8 cellular contexts compared by ENCODE assay signal in genomic region chr2:200383380-200384110, GRCh38.
A peak's percentile ranks its signal among the peaks of the same experiment; 100 is the strongest.
DNase-seq lines count a peak whose midpoint lies in the region; ATAC-seq, FAIRE-seq and TF ChIP-seq lines count a peak whose summit lies in the region.

No MANE protein-coding gene starts in this region.

- no peak overlapping the region for H3K27ac ChIP-seq in RWPE1
- H3K27ac ChIP-seq in pancreas: peak overlapping the region in 1 of 4 donors; percentile 29

- no peaks in the 10 kb centered on the region for H3K9me3 ChIP-seq in pancreas

- TF ChIP-seq CTCF in RWPE1 (conservative IDR thresholded peaks at IDR 0.05; ENCODE audit: low read depth): no peak
- TF ChIP-seq CTCF in endothelial cell (IDR thresholded peaks at IDR 0.05; ENCODE audit: unreplicated experiment): no peak
- no peak for TF ChIP-seq CTCF in pancreas (IDR thresholded peaks at IDR 0.05)

- WGBS in pancreas, 2 donors: 44 to 45% methylated on average over 6 of the region's 6 CpGs

- H3K4me1 ChIP-seq in pancreas: peaks cover 0 to 12% (median 11%) of the 10 kb centered on the region in 3 donors

- DNase-seq in activated naive CD4-positive, alpha-beta T cell treated with anti-CD3 and anti-CD28 coated beads for 36 hours: no peak
- no peak for DNase-seq in activated naive CD4-positive, alpha-beta T cell treated with anti-CD3 and anti-CD28 coated beads, Interleukin-2, amount 50 U/mL, for 16 hours
- DNase-seq in RWPE1 (ENCODE audit: low spot score) (peak; percentile 59), endothelial cell (ENCODE audit: low spot score) (no peak), pancreas (no peak), epidermal melanocyte (ENCODE audit: insufficient read length, low spot score) (no peak)

- intact Hi-C loops in activated naive CD4-positive, alpha-beta T cell treated with anti-CD3 and anti-CD28 coated beads for 36 hours (cut with micrococcal nuclease): loop anchor here (1.0 kb wide), 2 partner anchors 9 to 23 kb away; no protein-coding TSS in a partner anchor
- intact Hi-C loops in pancreas (cut with DNase I): no loop called here

- peaks cover 20% of the 10 kb centered on the region for H3K4me1 Mint-ChIP-seq in activated naive CD4-positive, alpha-beta T cell treated with anti-CD3 and anti-CD28 coated beads for 36 hours (ENCODE audit: low read depth)
- H3K4me1 Mint-ChIP-seq in endothelial cell (ENCODE audit: unreplicated experiment): peaks cover 29% of the 10 kb centered on the region

- FAIRE-seq in pancreas (lab: Jason Lieb, UNC): peak; percentile 76

- ATAC-seq in HG03097 (IDR thresholded peaks at IDR 0.05; ENCODE audit: low FRiP score, unreplicated experiment) (peak; percentile 65), pancreas (peak in 3 of 4 donors; percentile 64 to 86 (median 84)), GM19397 (IDR thresholded peaks at IDR 0.05; ENCODE audit: unreplicated experiment) (no peak)

- no peaks in the 10 kb centered on the region for H3K9me3 Mint-ChIP-seq in activated naive CD4-positive, alpha-beta T cell treated with anti-CD3 and anti-CD28 coated beads for 36 hours
- H3K9me3 Mint-ChIP-seq in endothelial cell (ENCODE audit: unreplicated experiment): no peaks in the 10 kb centered on the region

- H3K27me3 ChIP-seq in pancreas: no peaks in the 10 kb centered on the region

- CTCF ChIA-PET in activated naive CD4-positive, alpha-beta T cell treated with anti-CD3 and anti-CD28 coated beads for 36 hours (lab: Charles Lee): interaction anchor here (1.4 kb wide), 1 partner anchor 12 kb away, joined by 3 read pairs; no protein-coding TSS in a partner anchor
- CTCF ChIA-PET in RWPE1 (lab: Yijun Ruan, JAX): interaction anchor here (0.6 to 0.7 kb wide), 3 partner anchors 9 to 131 kb away, joined by 3 read pairs; no protein-coding TSS in a partner anchor

- H3K36me3 Mint-ChIP-seq in activated naive CD4-positive, alpha-beta T cell treated with anti-CD3 and anti-CD28 coated beads for 36 hours (ENCODE audit: low read depth): no peaks in the 10 kb centered on the region
- H3K36me3 Mint-ChIP-seq in endothelial cell (ENCODE audit: low read depth, unreplicated experiment): no peaks in the 10 kb centered on the region

- H3K4me3 ChIP-seq in pancreas: peak overlapping the region in 1 of 4 donors; percentile 3

- no peak overlapping the region for H3K4me3 Mint-ChIP-seq in activated naive CD4-positive, alpha-beta T cell treated with anti-CD3 and anti-CD28 coated beads for 36 hours
- H3K4me3 Mint-ChIP-seq in endothelial cell (ENCODE audit: unreplicated experiment): no peak overlapping the region

- no peaks in the 10 kb centered on the region for H3K27me3 Mint-ChIP-seq in activated naive CD4-positive, alpha-beta T cell treated with anti-CD3 and anti-CD28 coated beads for 36 hours (ENCODE audit: low read depth)
- peaks cover 3% of the 10 kb centered on the region for H3K27me3 Mint-ChIP-seq in endothelial cell (ENCODE audit: unreplicated experiment)

- no peaks in the 10 kb centered on the region for H3K36me3 ChIP-seq in pancreas

- peak overlapping the region; percentile 70 for H3K27ac Mint-ChIP-seq in activated naive CD4-positive, alpha-beta T cell treated with anti-CD3 and anti-CD28 coated beads for 36 hours
- peak overlapping the region; percentile 62 for H3K27ac Mint-ChIP-seq in endothelial cell (ENCODE audit: unreplicated experiment)

- POLR2A ChIA-PET in RWPE1 (lab: Yijun Ruan, JAX; ENCODE audit: low non-redundant PET): no interaction called here
